ENCODE assay signal across 14 cellular contexts in genomic region chr1:96962807-96963206, GRCh38.
DNase-seq lines count a peak whose midpoint lies in the region; ATAC-seq and TF ChIP-seq lines count a peak whose summit lies in the region.
"Had no signal": no experiment of that assay in that cellular context is flagged by ENCODE, and none has a peak within 500 bp of the region (broad histone marks: within the 10 kb centered on the region; RNA-seq: fewer than 3 reads in every experiment).

No MANE protein-coding gene starts in this region.

- DNase-seq in AG10803 (ENCODE audit: low read depth) (peak; percentile 71), LNCaP clone FGC (ENCODE audit: low read depth) (peak; percentile 68), epithelial cell of esophagus (ENCODE audit: low read depth) (peak; percentile 84), ecto neural progenitor cell (ENCODE audit: low spot score) (no peak), iPS-NIHi11 (ENCODE audit: low spot score) (no peak)
- no peak for DNase-seq in effector CD8-positive, alpha-beta T cell (lab: John Stamatoyannopoulos, UW)
- DNase-seq: activated CD8-positive, alpha-beta memory T cell treated with anti-CD3 and anti-CD28 coated beads for 24 hours; activated gamma-delta T cell; central memory CD4-positive, alpha-beta T cell; EL; erythroblast; NCI-H2171 treated with DMSO at 0.1 percent for 48 hours had no signal

- TF ChIP-seq CTCF in AG10803 (conservative IDR thresholded peaks at IDR 0.05; ENCODE audit: low read length) (no peak), LNCaP clone FGC (IDR thresholded peaks at IDR 0.05; ENCODE audit: control insufficient read depth, extremely low read depth, insufficient read depth) (no peak), epithelial cell of esophagus (IDR thresholded peaks at IDR 0.05; ENCODE audit: insufficient read depth, low read depth, low read length, missing control alignments) (no peak), nephron (IDR thresholded peaks at IDR 0.05; ENCODE audit: unreplicated experiment in 3 of 3) (no peak)

- H3K4me3 ChIP-seq in AG10803 (ENCODE audit: low read length) = no peak overlapping the region
- no peak overlapping the region for H3K4me3 ChIP-seq in LNCaP clone FGC (ENCODE audit: low read depth, low read length)
- H3K4me3 ChIP-seq in epithelial cell of esophagus (ENCODE audit: low read length) = no peak overlapping the region

- H3K4me3 Mint-ChIP-seq in nephron = no peak overlapping the region

- no peaks in the 10 kb centered on the region for H3K9me3 Mint-ChIP-seq in nephron

- H3K4me1 Mint-ChIP-seq in nephron = peaks cover 21% of the 10 kb centered on the region

- H3K27me3 Mint-ChIP-seq in nephron (ENCODE audit: low read depth) = no peaks in the 10 kb centered on the region

- no peak for ATAC-seq in HG03439 (IDR thresholded peaks at IDR 0.05; ENCODE audit: unreplicated experiment)

- peak overlapping the region; percentile 37 to 79 (median 46) for H3K27ac Mint-ChIP-seq in nephron

- H3K36me3 Mint-ChIP-seq in nephron (ENCODE audit: low read depth) = no peaks in the 10 kb centered on the region

Comparison
In these comparisons a context has a peak if more than half of its experiments do, and no peak if none do; other contexts are left out.
1. DNase-seq: peak in AG10803 (single experiment), LNCaP clone FGC (single experiment) and epithelial cell of esophagus (single experiment); none in ecto neural progenitor cell (single experiment), effector CD8-positive, alpha-beta T cell (single experiment) and iPS-NIHi11 (single experiment).